ENCODE assay signal across 2 cellular contexts in the genomic region with DNA sequence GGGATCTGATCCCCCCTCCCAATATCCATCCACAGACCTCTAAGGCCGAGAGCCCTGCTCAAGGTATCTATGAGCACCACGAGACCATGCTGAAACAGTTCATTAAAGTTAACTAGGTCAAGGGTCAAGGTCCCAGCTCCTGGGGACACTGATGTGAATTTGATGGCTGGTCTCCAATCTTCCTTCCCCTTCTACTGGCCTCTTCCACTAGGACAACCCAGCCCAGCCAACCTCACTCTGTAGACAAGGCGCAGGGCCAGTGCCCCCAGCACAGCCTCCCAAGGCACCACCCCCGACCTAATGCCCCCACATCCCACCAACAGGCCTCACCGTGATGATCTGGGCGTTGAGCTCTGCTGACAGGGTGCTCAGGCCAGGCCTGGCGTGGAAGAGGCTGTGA.
TF ChIP-seq lines count a peak whose summit lies in the region.

No MANE protein-coding gene starts in this region.

TF ChIP-seq in HepG2, 621 proteins besides CTCF, POLR2A, EP300 and RAD21:
- no peak for TF ChIP-seq NR3C1 (CRISPR knock-in tag; IDR thresholded peaks at IDR 0.05)
- peak; percentile 23 for TF ChIP-seq AGO2 (optimal IDR thresholded peaks at IDR 0.05; ENCODE audit: low read depth, low read length)

TF ChIP-seq in IMR-90, 13 proteins besides CTCF, POLR2A, EP300 and RAD21:
- TF ChIP-seq RFX5 (IDR thresholded peaks at IDR 0.05; ENCODE audit: low read depth, low read length) = no peak
- no peak for TF ChIP-seq MXI1 (IDR thresholded peaks at IDR 0.05; ENCODE audit: borderline replicate concordance, low read depth, low read length)
- TF ChIP-seq, protein P1, sequence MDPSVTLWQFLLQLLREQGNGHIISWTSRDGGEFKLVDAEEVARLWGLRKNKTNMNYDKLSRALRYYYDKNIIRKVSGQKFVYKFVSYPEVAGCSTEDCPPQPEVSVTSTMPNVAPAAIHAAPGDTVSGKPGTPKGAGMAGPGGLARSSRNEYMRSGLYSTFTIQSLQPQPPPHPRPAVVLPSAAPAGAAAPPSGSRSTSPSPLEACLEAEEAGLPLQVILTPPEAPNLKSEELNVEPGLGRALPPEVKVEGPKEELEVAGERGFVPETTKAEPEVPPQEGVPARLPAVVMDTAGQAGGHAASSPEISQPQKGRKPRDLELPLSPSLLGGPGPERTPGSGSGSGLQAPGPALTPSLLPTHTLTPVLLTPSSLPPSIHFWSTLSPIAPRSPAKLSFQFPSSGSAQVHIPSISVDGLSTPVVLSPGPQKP (IDR thresholded peaks at IDR 0.05; ENCODE audit: borderline replicate concordance, low read depth, low read length) = no peak
- no peak for TF ChIP-seq FOS (IDR thresholded peaks at IDR 0.05; ENCODE audit: low read depth, low read length)
- no peak for TF ChIP-seq USF2 (IDR thresholded peaks at IDR 0.05; ENCODE audit: low read depth, low read length)
- no peak for TF ChIP-seq SMC3 (IDR thresholded peaks at IDR 0.05; ENCODE audit: low read depth, low read length)
- no peak for TF ChIP-seq CEBPB (IDR thresholded peaks at IDR 0.05; ENCODE audit: low read depth, low read length)
- TF ChIP-seq BHLHE40 (IDR thresholded peaks at IDR 0.05; ENCODE audit: low read depth, low read length) = no peak
- no peak for TF ChIP-seq RCOR1 (IDR thresholded peaks at IDR 0.05; ENCODE audit: insufficient replicate concordance, low read length)
- TF ChIP-seq CHD1 (IDR thresholded peaks at IDR 0.05; ENCODE audit: low read depth, low read length) = no peak
- no peak for TF ChIP-seq NFE2L2 (IDR thresholded peaks at IDR 0.05; ENCODE audit: low read depth, low read length)
- TF ChIP-seq MAZ (IDR thresholded peaks at IDR 0.05; ENCODE audit: borderline replicate concordance, low read depth, low read length) = no peak
- no peak for TF ChIP-seq MAFK (IDR thresholded peaks at IDR 0.05; ENCODE audit: low read depth, low read length)
